35 cellular contexts compared by ENCODE assay signal in genomic region chr5:12477556-12477955, GRCh38.
"Had no signal": no experiment of that assay in that cellular context is flagged by ENCODE, and none has a peak within 500 bp of the region (broad histone marks: within the 10 kb centered on the region; RNA-seq: fewer than 3 reads in every experiment).

No MANE protein-coding gene starts in this region.

- DNase-seq: Karpas-422, Kasumi-1, MG63, MM.1S, MV-4-11, NCI-H1048, NCI-H1092, NCI-H1092 treated with DMSO at 0.1 percent for 48 hours, NCI-H1105, NCI-H1105 treated with DMSO at 0.1 percent for 48 hours, NCI-H1417, NCI-H1417 treated with DMSO at 0.1 percent for 48 hours, NCI-H1436, NCI-H1436 treated with DMSO at 0.1 percent for 48 hours, NCI-H146, NCI-H1694, NCI-H1694 treated with DMSO at 0.1 percent for 48 hours, NCI-H187, NCI-H187 treated with DMSO at 0.1 percent for 48 hours, NCI-H1930, NCI-H2029, NCI-H2029 treated with DMSO at 0.1 percent for 48 hours, NCI-H2081, NCI-H2081 treated with DMSO at 0.1 percent for 48 hours, NCI-H2107, NCI-H2171, NCI-H2171 treated with DMSO at 0.1 percent for 48 hours, NCI-H2227 treated with DMSO at 0.1 percent for 48 hours, NCI-H226, NCI-H345, NCI-H446, NCI-H446 treated with DMSO at 0.1 percent for 48 hours, NCI-H510A, NCI-H510A treated with DMSO at 0.1 percent for 48 hours, NCI-H524 had no signal

- H3K36me3 ChIP-seq: MG63 had no signal

- H3K4me3 ChIP-seq: MG63 had no signal

- H3K27me3 ChIP-seq: MG63 had no signal

- H3K9me3 ChIP-seq: MG63 had no signal
